14 cellular contexts compared by ENCODE assay signal in the genomic region with DNA sequence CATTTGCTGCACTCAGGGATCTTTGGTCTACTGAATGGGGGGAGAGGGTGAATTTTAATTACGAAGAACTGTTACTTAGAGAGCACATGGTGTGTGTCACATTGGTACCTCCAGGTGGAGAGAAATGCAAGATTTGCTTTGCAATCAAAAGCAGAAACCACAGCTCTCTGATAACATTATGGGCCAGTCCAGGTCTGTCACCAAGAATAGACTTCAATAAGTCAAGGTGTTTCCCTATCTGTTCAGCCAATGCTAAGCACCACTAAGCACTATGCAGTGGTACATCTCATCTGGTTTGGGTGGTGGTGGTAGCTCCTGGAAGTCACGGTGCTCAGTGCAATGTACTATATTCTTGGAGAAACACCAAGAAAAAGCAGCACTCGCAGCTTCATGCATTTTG.
DNase-seq lines count a peak whose midpoint lies in the region; ATAC-seq lines count a peak whose summit lies in the region.
"Had no signal": no experiment of that assay in that cellular context is flagged by ENCODE, and none has a peak within 500 bp of the region (broad histone marks: within the 10 kb centered on the region; RNA-seq: fewer than 3 reads in every experiment).

No MANE protein-coding gene starts in this region.

- CTCF ChIA-PET in activated CD4-positive, alpha-beta memory T cell treated with anti-CD3 and anti-CD28 coated beads, Interleukin-2, amount 10 ng/mL, durations not matched to agents 7 days and 5 days (lab: Charles Lee) = interaction anchor here (0.5 to 6.0 kb wide), 5 partner anchors 19 to 458 kb away, joined by 3 to 93 read pairs (median 5); no protein-coding TSS in a partner anchor

- no peaks in the 10 kb centered on the region for H3K36me3 ChIP-seq in urinary bladder (ENCODE audit: insufficient read depth)
- H3K36me3 ChIP-seq: uterus had no signal

- peak overlapping the region; percentile 98 for H3K4me3 Mint-ChIP-seq in activated naive CD4-positive, alpha-beta T cell treated with anti-CD3 and anti-CD28 coated beads, Interleukin-2, amount 50 U/mL, for 24 hours
- peak overlapping the region; percentile 86 for H3K4me3 Mint-ChIP-seq in activated CD4-positive, alpha-beta memory T cell treated with anti-CD3 and anti-CD28 coated beads, Interleukin-2, amount 10 ng/mL, durations not matched to agents 7 days and 5 days

- no peaks in the 10 kb centered on the region for H3K27me3 Mint-ChIP-seq in activated naive CD4-positive, alpha-beta T cell treated with anti-CD3 and anti-CD28 coated beads, Interleukin-2, amount 50 U/mL, for 24 hours
- H3K27me3 Mint-ChIP-seq in activated CD4-positive, alpha-beta memory T cell treated with anti-CD3 and anti-CD28 coated beads, Interleukin-2, amount 10 ng/mL, durations not matched to agents 7 days and 5 days = no peaks in the 10 kb centered on the region

- H3K27ac Mint-ChIP-seq in activated naive CD4-positive, alpha-beta T cell treated with anti-CD3 and anti-CD28 coated beads, Interleukin-2, amount 50 U/mL, for 24 hours = peak overlapping the region; percentile 99
- H3K27ac Mint-ChIP-seq in activated CD4-positive, alpha-beta memory T cell treated with anti-CD3 and anti-CD28 coated beads, Interleukin-2, amount 10 ng/mL, durations not matched to agents 7 days and 5 days = no peak overlapping the region

- POLR2A ChIA-PET in activated CD4-positive, alpha-beta memory T cell treated with anti-CD3 and anti-CD28 coated beads, Interleukin-2, amount 10 ng/mL, durations not matched to agents 7 days and 5 days (lab: Charles Lee) = interaction anchor here (0.7 to 7.8 kb wide), 4 partner anchors 9 to 52 kb away, joined by 3 to 211 read pairs (median 32); no protein-coding TSS in a partner anchor

- H3K4me1 ChIP-seq in urinary bladder (ENCODE audit: insufficient read depth) = no peaks in the 10 kb centered on the region
- H3K4me1 ChIP-seq: uterus had no signal

- H3K27ac ChIP-seq in urinary bladder (ENCODE audit: low read depth) = peak overlapping the region; percentile 32
- H3K27ac ChIP-seq: epithelial cell of prostate, parathyroid adenoma had no signal

- ATAC-seq in left lobe of liver (peak; percentile 5), HG02623 (IDR thresholded peaks at IDR 0.05; ENCODE audit: unreplicated experiment) (no peak), HG03039 (IDR thresholded peaks at IDR 0.05; ENCODE audit: unreplicated experiment) (no peak), HG03159 (IDR thresholded peaks at IDR 0.05; ENCODE audit: unreplicated experiment) (no peak)
- ATAC-seq: heart right ventricle had no signal

- H3K4me3 ChIP-seq in urinary bladder (ENCODE audit: low read depth, low read length) = no peak overlapping the region

- DNase-seq in activated naive CD4-positive, alpha-beta T cell treated with Interleukin-2 at 50 U/mL for 16 hours = no peak
- DNase-seq in activated CD4-positive, alpha-beta memory T cell treated with anti-CD3 and anti-CD28 coated beads, Interleukin-2, amount 10 ng/mL, durations not matched to agents 7 days and 5 days = no peak
- no peak for DNase-seq in left lobe of liver (ENCODE audit: low spot score)
- DNase-seq: DMS79 treated with DMSO at 0.1 percent for 48 hours, heart right ventricle, NCI-H446, uterus had no signal

- H3K4me1 Mint-ChIP-seq in activated naive CD4-positive, alpha-beta T cell treated with anti-CD3 and anti-CD28 coated beads, Interleukin-2, amount 50 U/mL, for 24 hours = peaks cover 75% of the 10 kb centered on the region
- peaks cover 71% of the 10 kb centered on the region for H3K4me1 Mint-ChIP-seq in activated CD4-positive, alpha-beta memory T cell treated with anti-CD3 and anti-CD28 coated beads, Interleukin-2, amount 10 ng/mL, durations not matched to agents 7 days and 5 days

- WGBS in urinary bladder = 75% methylated on average over 3 of the region's 3 CpGs

- H3K36me3 Mint-ChIP-seq in activated naive CD4-positive, alpha-beta T cell treated with anti-CD3 and anti-CD28 coated beads, Interleukin-2, amount 50 U/mL, for 24 hours = peaks cover 6% of the 10 kb centered on the region
- peaks cover 40% of the 10 kb centered on the region for H3K36me3 Mint-ChIP-seq in activated CD4-positive, alpha-beta memory T cell treated with anti-CD3 and anti-CD28 coated beads, Interleukin-2, amount 10 ng/mL, durations not matched to agents 7 days and 5 days (ENCODE audit: low read depth)

- H3K9me3 Mint-ChIP-seq in activated naive CD4-positive, alpha-beta T cell treated with anti-CD3 and anti-CD28 coated beads, Interleukin-2, amount 50 U/mL, for 24 hours = no peaks in the 10 kb centered on the region
- no peaks in the 10 kb centered on the region for H3K9me3 Mint-ChIP-seq in activated CD4-positive, alpha-beta memory T cell treated with anti-CD3 and anti-CD28 coated beads, Interleukin-2, amount 10 ng/mL, durations not matched to agents 7 days and 5 days
